ENCODE assay signal across 13 cellular contexts in the genomic region with DNA sequence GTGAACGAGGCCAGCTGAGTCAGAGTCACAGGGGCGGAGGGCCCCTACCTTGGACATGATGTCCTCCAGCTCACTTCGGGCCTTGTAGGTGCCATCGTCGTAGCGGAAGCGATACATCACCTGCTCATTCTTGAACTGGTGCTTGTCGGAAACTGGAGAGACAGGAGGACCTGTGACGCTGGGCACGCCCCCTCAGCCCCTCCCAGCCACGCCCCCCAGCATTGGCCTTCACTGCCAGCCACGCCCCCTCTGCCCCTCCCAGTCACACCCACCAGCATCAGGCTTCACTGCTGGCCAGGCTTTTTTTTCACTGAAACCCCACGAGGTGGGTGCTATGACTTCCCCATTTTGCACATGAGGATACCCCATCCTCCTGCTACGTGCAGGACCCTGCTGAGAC.
DNase-seq lines count a peak whose midpoint lies in the region; ATAC-seq, FAIRE-seq and TF ChIP-seq lines count a peak whose summit lies in the region.
"Had no signal": no experiment of that assay in that cellular context is flagged by ENCODE, and none has a peak within 500 bp of the region (broad histone marks: within the 10 kb centered on the region; RNA-seq: fewer than 3 reads in every experiment).

No MANE protein-coding gene starts in this region.

- no peaks in the 10 kb centered on the region for H4K20me1 ChIP-seq in H1 (replicated peaks in 1 of 2; ENCODE audit: control insufficient read depth in 1 of 2, insufficient read depth in 2 of 2, low read length in 2 of 2)

- no peak overlapping the region for H3K56ac ChIP-seq in H1 (replicated peaks; ENCODE audit: insufficient read length, low read depth, low read length)

- H3K23ac ChIP-seq in H1 (ENCODE audit: insufficient read length) = no peak overlapping the region

- 0 out of 2 replicates have a peak overlapping the region, but pooled peaks have one; percentile 28 for H2AK5ac ChIP-seq in H1 (ENCODE audit: low read depth, low read length)

- no peak for TF ChIP-seq RAD21 in H1 (IDR thresholded peaks at IDR 0.05 in 1 of 2, conservative IDR thresholded peaks at IDR 0.05 in 1 of 2; ENCODE audit: low read depth in 2 of 2, low read length in 2 of 2)

- H3K4me1 Mint-ChIP-seq in stimulated activated effector memory CD8-positive, alpha-beta T cell treated with anti-CD3 and anti-CD28 coated beads, Interleukin-12 subunit alpha, Interleukin-12 subunit beta, amount 100 ng/mL, for 72 hours = peaks cover 4% of the 10 kb centered on the region

- no peaks in the 10 kb centered on the region; a peak in 1 of 8 replicates for H3K36me3 ChIP-seq in H1 (ENCODE audit: control insufficient read depth in 2 of 4, insufficient read depth in 4 of 4, low read length in 3 of 4)
- H3K36me3 ChIP-seq: right lobe of liver had no signal

- no peak overlapping the region for H2BK15ac ChIP-seq in H1 (ENCODE audit: low read length)

- 78% methylated on average over 5 of the region's 14 CpGs; no CpG with 5 or more reads in 1 of the 2 experiments for WGBS in H1 (ENCODE audit: extremely low coverage in 1 of 2, insufficient coverage in 1 of 2, insufficient read length in 1 of 2, insufficient replicate concordance in 2 of 2, low coverage in 1 of 2, low lambda C conversion rate in 2 of 2, missing lambda C conversion rate in 1 of 2), 2 experiments

- H3K4me2 ChIP-seq in H1 (ENCODE audit: insufficient read depth in 1 of 2, low read depth in 2 of 2, low read length in 2 of 2) = no peak overlapping the region; a peak in 1 of 4 replicates

- no peaks in the 10 kb centered on the region for H3K36me3 Mint-ChIP-seq in stimulated activated effector memory CD8-positive, alpha-beta T cell treated with anti-CD3 and anti-CD28 coated beads, Interleukin-12 subunit alpha, Interleukin-12 subunit beta, amount 100 ng/mL, for 72 hours

- no peak for TF ChIP-seq POLR2A in H1 (IDR thresholded peaks at IDR 0.05; ENCODE audit: control extremely low read depth in 1 of 2, low read depth in 2 of 2, low read length in 2 of 2)

- FAIRE-seq in H1 (lab: Jason Lieb, UNC) = no peak

- no peaks in the 10 kb centered on the region for H3K9me3 ChIP-seq in H1 (ENCODE audit: insufficient read depth in 2 of 2, low read depth in 1 of 2, low read length in 1 of 2)
- H3K9me3 ChIP-seq: right lobe of liver had no signal

- H3K79me1 ChIP-seq in H1 (ENCODE audit: low read depth, low read length) = no peaks in the 10 kb centered on the region

- no peak overlapping the region for H3K18ac ChIP-seq in H1 (ENCODE audit: extremely low read depth, low read length)

- H4K8ac ChIP-seq in H1 (ENCODE audit: extremely low read depth, insufficient read depth, low read length) = no peak overlapping the region; the same call in 1 of the 2 replicates

- H3K4me3 ChIP-seq in H1 (ENCODE audit: extremely low read depth in 1 of 4, insufficient read depth in 2 of 4, low read depth in 3 of 4, low read length in 4 of 4) = no peak overlapping the region
- H3K4me3 ChIP-seq: right lobe of liver had no signal

- no peak overlapping the region for H2BK20ac ChIP-seq in H1 (ENCODE audit: low read length)

- H4K5ac ChIP-seq in H1 (ENCODE audit: insufficient read length, low read depth, low read length) = no peak overlapping the region

- no peak overlapping the region for H3K9ac ChIP-seq in H1 (replicated peaks in 1 of 4; ENCODE audit: extremely low read depth in 1 of 4, low read depth in 3 of 4, low read length in 3 of 4)

- POLR2A ChIA-PET in H1 (lab: Charles Lee; ENCODE audit: partially characterized antibody) = no interaction called here

- H3K4me1 ChIP-seq in H1 (replicated peaks in 1 of 4; ENCODE audit: control insufficient read depth in 3 of 4, insufficient read depth in 4 of 4, low read length in 3 of 4) = peaks cover 10 to 25% (median 16%) of the 10 kb centered on the region in 4 experiments

- H3K14ac ChIP-seq in H1 (ENCODE audit: insufficient read length) = no peak overlapping the region

- no peaks in the 10 kb centered on the region for H3K79me2 ChIP-seq in H1 (ENCODE audit: control insufficient read depth in 1 of 2, insufficient read depth in 2 of 2, low read length in 2 of 2)

- H2BK120ac ChIP-seq in H1 (replicated peaks; ENCODE audit: low read depth, low read length) = no peak overlapping the region

- no peak overlapping the region for H4K91ac ChIP-seq in H1 (replicated peaks; ENCODE audit: insufficient read length, low read length)

- no peak overlapping the region for H3K27ac ChIP-seq in H1 (ENCODE audit: low read depth, low read length)
- H3K27ac ChIP-seq: right lobe of liver had no signal

- DNase-seq in SIG-M5 treated with dmso at 0.1 percent for 504 hours (lab: John Stamatoyannopoulos, UW; ENCODE audit: unreplicated experiment) = peak; percentile 81
- DNase-seq in SIG-M5 (lab: John Stamatoyannopoulos, UW) = no peak
- DNase-seq in NCI-H510A (lab: John Stamatoyannopoulos, UW) = peak; percentile 76
- peak in 1 of 2 experiments; percentile 86 for DNase-seq in H1 (ENCODE audit: low read depth in 1 of 2, low spot score in 2 of 2)
- no peak for DNase-seq in stimulated activated effector memory CD8-positive, alpha-beta T cell treated with anti-CD3 and anti-CD28 coated beads, Interleukin-12 subunit alpha, Interleukin-12 subunit beta, amount 100 ng/mL, for 72 hours (ENCODE audit: low spot score in 2 of 2)
- DNase-seq in retina = no peak
- DNase-seq in Right ventricle myocardium superior = no peak
- DNase-seq in NCI-H345 treated with DMSO at 0.1 percent for 48 hours (lab: John Stamatoyannopoulos, UW; ENCODE audit: unreplicated experiment) = no peak
- DNase-seq: activated naive CD8-positive, alpha-beta T cell treated with anti-CD3 and anti-CD28 coated beads, Interleukin-2, amount 10 ng/mL, durations not matched to agents 7 days and 5 days; immature natural killer cell; T-helper 1 cell had no signal

- peak; percentile 19 for ATAC-seq in stimulated activated effector memory CD8-positive, alpha-beta T cell treated with anti-CD3 and anti-CD28 coated beads, Interleukin-12 subunit alpha, Interleukin-12 subunit beta, amount 100 ng/mL, for 72 hours
- no peak for ATAC-seq in Right ventricle myocardium superior (ENCODE audit: poor library complexity)
- ATAC-seq: right lobe of liver had no signal

- H2BK12ac ChIP-seq in H1 (ENCODE audit: low read depth, low read length) = peak overlapping the region; percentile 5; the same call in 1 of the 2 replicates

- no peak overlapping the region for H3K4ac ChIP-seq in H1 (replicated peaks; ENCODE audit: insufficient read length, low read depth, low read length)

- no peak for TF ChIP-seq EP300 in H1 (IDR thresholded peaks at IDR 0.05; ENCODE audit: borderline replicate concordance in 1 of 2, low read depth in 2 of 2, low read length in 2 of 2)

- intact Hi-C loops in Right ventricle myocardium superior (cut with DNase I) = loop anchor here (5.0 kb wide), 1 partner anchor 148 kb away; the partner anchor contains the start of gene PREX1

- no peaks in the 10 kb centered on the region; the same call in 1 of the 2 replicates for H3K23me2 ChIP-seq in H1 (ENCODE audit: low read depth, low read length)

- H3K27ac Mint-ChIP-seq in stimulated activated effector memory CD8-positive, alpha-beta T cell treated with anti-CD3 and anti-CD28 coated beads, Interleukin-12 subunit alpha, Interleukin-12 subunit beta, amount 100 ng/mL, for 72 hours = no peak overlapping the region
- H3K27ac Mint-ChIP-seq: activated naive CD8-positive, alpha-beta T cell treated with anti-CD3 and anti-CD28 coated beads, Interleukin-2, amount 10 ng/mL, durations not matched to agents 7 days and 5 days; type B pancreatic cell had no signal

- H3K27me3 ChIP-seq in H1 (replicated peaks in 1 of 4; ENCODE audit: control insufficient read depth in 3 of 4, extremely low read depth in 1 of 4, insufficient read depth in 3 of 4, low read length in 3 of 4) = no peaks in the 10 kb centered on the region
- H3K27me3 ChIP-seq: right lobe of liver had no signal

- H2BK5ac ChIP-seq in H1 (ENCODE audit: low read depth, low read length) = no peak overlapping the region

- no peak overlapping the region for H2AFZ ChIP-seq in H1 (ENCODE audit: low read length)

- no peaks in the 10 kb centered on the region for H3K9me3 Mint-ChIP-seq in stimulated activated effector memory CD8-positive, alpha-beta T cell treated with anti-CD3 and anti-CD28 coated beads, Interleukin-12 subunit alpha, Interleukin-12 subunit beta, amount 100 ng/mL, for 72 hours
- H3K9me3 Mint-ChIP-seq: activated naive CD8-positive, alpha-beta T cell treated with anti-CD3 and anti-CD28 coated beads, Interleukin-2, amount 10 ng/mL, durations not matched to agents 7 days and 5 days; immature natural killer cell had no signal

- no peak overlapping the region for H3K4me3 Mint-ChIP-seq in stimulated activated effector memory CD8-positive, alpha-beta T cell treated with anti-CD3 and anti-CD28 coated beads, Interleukin-12 subunit alpha, Interleukin-12 subunit beta, amount 100 ng/mL, for 72 hours
- H3K4me3 Mint-ChIP-seq: activated naive CD8-positive, alpha-beta T cell treated with anti-CD3 and anti-CD28 coated beads, Interleukin-2, amount 10 ng/mL, durations not matched to agents 7 days and 5 days; immature natural killer cell; type B pancreatic cell had no signal

- CTCF ChIA-PET in H1 (lab: Charles Lee; ENCODE audit: partially characterized antibody) = interaction anchor here (1.1 to 1.7 kb wide), 3 partner anchors 22 to 124 kb away, joined by 3 to 9 read pairs (median 4); no protein-coding TSS in a partner anchor

- no peak for TF ChIP-seq CTCF in H1 (IDR thresholded peaks at IDR 0.05; ENCODE audit: control extremely low read depth in 1 of 3, insufficient read depth in 1 of 3, low read depth in 1 of 3, low read length in 3 of 3)

TF ChIP-seq in H1, 55 proteins besides CTCF, POLR2A, EP300 and RAD21 (continues in another document):
- no peak for TF ChIP-seq BCL11A (IDR thresholded peaks at IDR 0.05; ENCODE audit: low read depth in 2 of 2, low read length in 2 of 2)
- TF ChIP-seq TEAD4 (IDR thresholded peaks at IDR 0.05; ENCODE audit: low read depth, low read length) = no peak
- TF ChIP-seq EGR1 (IDR thresholded peaks at IDR 0.05; ENCODE audit: borderline replicate concordance, low read depth, low read length) = no peak
- TF ChIP-seq SP2 (IDR thresholded peaks at IDR 0.05; ENCODE audit: low read length) = no peak
- no peak for TF ChIP-seq EZH2 (IDR thresholded peaks at IDR 0.05; ENCODE audit: low read depth, low read length, severe bottlenecking)
- no peak for TF ChIP-seq ATF2 (IDR thresholded peaks at IDR 0.05; ENCODE audit: low read length)
- no peak for TF ChIP-seq ZNF274 (IDR thresholded peaks at IDR 0.05; ENCODE audit: borderline replicate concordance, extremely low read depth, low read length)

Comparison
In these comparisons a context has a peak if more than half of its experiments do, and no peak if none do; other contexts are left out.
1. DNase-seq: peak in SIG-M5 treated with dmso at 0.1 percent for 504 hours (single experiment) and NCI-H510A (single experiment); none in SIG-M5 (single experiment), stimulated activated effector memory CD8-positive, alpha-beta T cell treated with anti-CD3 and anti-CD28 coated beads, Interleukin-12 subunit alpha, Interleukin-12 subunit beta, amount 100 ng/mL, for 72 hours (0 of 2), retina (single experiment), Right ventricle myocardium superior (single experiment) and NCI-H345 treated with DMSO at 0.1 percent for 48 hours (single experiment).